ENCODE assay signal across 8 cellular contexts in genomic region chr11:45859661-45860140, GRCh38. TPM values are rescaled to one million over a fixed set of nuclear protein-coding genes. Genes with fewer than 3 reads are reported as not detected.
DNase-seq lines count a peak whose midpoint lies in the region; ATAC-seq and TF ChIP-seq lines count a peak whose summit lies in the region.
"Had no signal": no experiment of that assay in that cellular context is flagged by ENCODE, and none has a peak within 500 bp of the region (broad histone marks: within the 10 kb centered on the region; RNA-seq: fewer than 3 reads in every experiment).

No MANE protein-coding gene starts in this region.

- H3K4me1 Mint-ChIP-seq in chondrocyte (ENCODE audit: low read depth) = peaks cover 35% of the 10 kb centered on the region
- H3K4me1 Mint-ChIP-seq in activated T-helper 17 cell treated with anti-CD3 and anti-CD28 coated beads, Interleukin-2, amount 50 U/mL, for 72 hours = peaks cover 5% of the 10 kb centered on the region
- H3K4me1 Mint-ChIP-seq: neural crest cell had no signal

- DNase-seq in NCI-H1694 treated with DMSO at 0.1 percent for 48 hours (lab: John Stamatoyannopoulos, UW) (peak; percentile 65), chondrocyte (ENCODE audit: low spot score) (peak; percentile 98), left lobe of liver (ENCODE audit: low spot score) (peak; percentile 96)

- no peak overlapping the region for H3K4me3 Mint-ChIP-seq in chondrocyte (ENCODE audit: unreplicated experiment)
- H3K4me3 Mint-ChIP-seq in activated T-helper 17 cell treated with anti-CD3 and anti-CD28 coated beads, Interleukin-2, amount 50 U/mL, for 72 hours = no peak overlapping the region
- H3K4me3 Mint-ChIP-seq: neural crest cell had no signal

- no peaks in the 10 kb centered on the region for H3K27me3 Mint-ChIP-seq in chondrocyte (ENCODE audit: low read depth)
- no peaks in the 10 kb centered on the region for H3K27me3 Mint-ChIP-seq in activated T-helper 17 cell treated with anti-CD3 and anti-CD28 coated beads, Interleukin-2, amount 50 U/mL, for 72 hours

- peak; percentile 84 for ATAC-seq in left lobe of liver
- no peak for ATAC-seq in activated T-helper 17 cell treated with anti-CD3 and anti-CD28 coated beads, Interleukin-2, amount 50 U/mL, for 72 hours (replicated peaks)
- ATAC-seq in GM19324 (IDR thresholded peaks at IDR 0.05; ENCODE audit: low FRiP score, unreplicated experiment) = no peak
- ATAC-seq in HG02623 (IDR thresholded peaks at IDR 0.05; ENCODE audit: unreplicated experiment) = no peak

- no peak for TF ChIP-seq CTCF in chondrocyte (IDR thresholded peaks at IDR 0.05)

- H3K9me3 Mint-ChIP-seq in chondrocyte (ENCODE audit: low read depth) = no peaks in the 10 kb centered on the region
- H3K9me3 Mint-ChIP-seq in activated T-helper 17 cell treated with anti-CD3 and anti-CD28 coated beads, Interleukin-2, amount 50 U/mL, for 72 hours = no peaks in the 10 kb centered on the region
- H3K9me3 Mint-ChIP-seq: neural crest cell had no signal

- H3K27ac Mint-ChIP-seq in chondrocyte (ENCODE audit: unreplicated experiment) = peak overlapping the region; percentile 92
- H3K27ac Mint-ChIP-seq in activated T-helper 17 cell treated with anti-CD3 and anti-CD28 coated beads, Interleukin-2, amount 50 U/mL, for 72 hours = no peak overlapping the region

- H3K27ac ChIP-seq in temporal lobe (ENCODE audit: low read depth, low read length) = peak overlapping the region; percentile 91

- peaks cover 24% of the 10 kb centered on the region for H3K36me3 Mint-ChIP-seq in chondrocyte (ENCODE audit: low read depth)
- peaks cover 89% of the 10 kb centered on the region for H3K36me3 Mint-ChIP-seq in activated T-helper 17 cell treated with anti-CD3 and anti-CD28 coated beads, Interleukin-2, amount 50 U/mL, for 72 hours (ENCODE audit: low read depth)

RNA-seq across cellular contexts. Expression of gene CRY2, which starts 12.4 kb away (rescaled TPM):
- 12.2 to 16.8 TPM (median 13.8 TPM) in 3 replicates for total RNA-seq in chondrocyte
- total RNA-seq in left lobe of liver = 52.9 TPM
- total RNA-seq in temporal lobe = 33.9 TPM
- total RNA-seq in activated T-helper 17 cell treated with anti-CD3 and anti-CD28 coated beads, Interleukin-2, amount 50 U/mL, for 72 hours = 10 to 100 TPM; 12.3 to 25.4 TPM

RNA-seq across cellular contexts. Expression of gene MAPK8IP1, which starts 25.8 kb away (rescaled TPM):
- total RNA-seq in chondrocyte (6.7 to 10.8 TPM (median 9.6 TPM) in 3 replicates), left lobe of liver (8.0 TPM), temporal lobe (75.0 TPM)
- total RNA-seq in activated T-helper 17 cell treated with anti-CD3 and anti-CD28 coated beads, Interleukin-2, amount 50 U/mL, for 72 hours = under 1 TPM; 0.65 to 0.93 TPM

RNA-seq across cellular contexts. Expression of gene FREY1, which starts 47.4 kb away (rescaled TPM):
- 0.49 to 1.4 TPM (median 0.80 TPM) in 3 replicates for total RNA-seq in chondrocyte
- 0.68 TPM for total RNA-seq in left lobe of liver
- total RNA-seq in temporal lobe = 0.25 TPM
- total RNA-seq in activated T-helper 17 cell treated with anti-CD3 and anti-CD28 coated beads, Interleukin-2, amount 50 U/mL, for 72 hours = 1 to 10 TPM; 1.8 to 2.7 TPM

RNA-seq across cellular contexts. Expression of gene SLC35C1, which starts 54.8 kb away (rescaled TPM):
- total RNA-seq in chondrocyte (22.7 to 33.1 TPM (median 31.9 TPM) in 3 replicates), left lobe of liver (13.2 TPM), temporal lobe (5.9 TPM)
- 10 to 100 TPM in 1 of 2 donors, 1 to 10 TPM in 1; 8.7 to 18.9 TPM for total RNA-seq in activated T-helper 17 cell treated with anti-CD3 and anti-CD28 coated beads, Interleukin-2, amount 50 U/mL, for 72 hours

RNA-seq across cellular contexts. Expression of gene PEX16, which starts 58.0 kb away (rescaled TPM):
- total RNA-seq in chondrocyte (17.5 to 22.8 TPM (median 20.4 TPM) in 3 replicates), left lobe of liver (37.0 TPM), temporal lobe (13.0 TPM)
- 10 to 100 TPM; 27.9 to 45.4 TPM for total RNA-seq in activated T-helper 17 cell treated with anti-CD3 and anti-CD28 coated beads, Interleukin-2, amount 50 U/mL, for 72 hours
